In the genomic region with DNA sequence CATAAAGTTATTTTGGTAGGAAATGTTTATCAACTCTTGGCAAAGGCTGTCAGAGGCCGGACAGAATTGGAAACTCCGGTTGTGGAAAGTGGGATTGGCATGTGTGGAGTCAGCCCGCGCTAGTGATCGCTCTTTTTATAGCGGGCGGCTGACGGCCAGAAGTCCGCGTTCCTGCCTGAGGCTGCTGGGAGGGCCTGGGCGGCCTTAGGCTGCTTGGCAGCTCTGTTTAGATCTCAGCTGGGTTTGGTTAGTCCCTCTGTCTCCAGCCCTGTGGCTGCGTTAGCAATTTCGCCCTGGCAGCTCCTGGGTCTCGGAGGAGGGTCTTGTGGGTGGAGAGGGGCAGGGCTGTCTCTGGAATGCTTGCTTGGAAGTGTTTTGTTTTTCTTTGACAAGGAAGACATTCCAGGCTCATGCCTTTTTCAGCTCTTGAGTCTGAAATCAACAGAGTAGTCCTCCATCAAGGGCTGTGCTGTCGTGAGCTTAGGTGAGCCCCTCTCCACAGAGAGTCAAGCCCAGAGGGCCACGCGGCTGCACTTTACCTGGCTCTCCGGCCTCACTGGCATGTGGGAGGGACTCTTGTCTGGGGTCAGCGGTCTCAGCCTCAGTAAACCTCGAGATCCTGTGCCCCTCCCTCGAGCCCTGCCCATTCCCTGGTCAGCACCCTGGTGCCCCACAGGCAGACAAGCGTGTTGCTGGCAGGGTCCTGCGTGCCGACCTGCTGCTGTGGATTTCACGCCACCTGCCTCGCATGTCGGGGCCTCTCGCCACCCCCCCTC, we compare ENCODE assay signal across 10 cellular contexts. TPM values are rescaled to one million over a fixed set of nuclear protein-coding genes. Genes with fewer than 3 reads are reported as not detected.
A peak's percentile ranks its signal among the peaks of the same experiment; 100 is the strongest.
DNase-seq lines count a peak whose midpoint lies in the region; ATAC-seq and TF ChIP-seq lines count a peak whose summit lies in the region.
"Had no signal": no experiment of that assay in that cellular context is flagged by ENCODE, and none has a peak within 500 bp of the region (broad histone marks: within the 10 kb centered on the region; RNA-seq: fewer than 3 reads in every experiment).

No MANE protein-coding gene starts in this region.

- H3K27me3 Mint-ChIP-seq in CD14-positive monocyte (ENCODE audit: low read depth in 3 of 3) (peaks cover 0 to 4% (median 2%) of the 10 kb centered on the region in 3 donors), Caco-2 (ENCODE audit: insufficient read depth, unreplicated experiment) (no peaks in the 10 kb centered on the region)
- H3K27me3 Mint-ChIP-seq: IgD-negative memory B cell; stimulated activated naive CD8-positive, alpha-beta T cell treated with anti-CD3 and anti-CD28 coated beads, Interleukin-15, Interleukin-2, amounts not matched to agents 100 ng/mL and 50 ng/mL, for 24 hours had no signal

- H3K4me3 ChIP-seq in Caco-2 (ENCODE audit: low read depth, low read length) = no peak overlapping the region

- peaks cover 10% of the 10 kb centered on the region for H3K4me1 ChIP-seq in Caco-2

- peaks cover 24% of the 10 kb centered on the region for H3K4me1 Mint-ChIP-seq in CD14-positive monocyte
- H3K4me1 Mint-ChIP-seq in Caco-2 (ENCODE audit: low read depth, unreplicated experiment) = peaks cover 12% of the 10 kb centered on the region

- POLR2A ChIA-PET in Caco-2 (lab: Charles Lee) = no interaction called here

- CTCF ChIA-PET in Caco-2 (lab: Charles Lee) = no interaction called here

- H3K36me3 ChIP-seq in Caco-2 (ENCODE audit: control insufficient read depth, insufficient read depth, low read length) = no peaks in the 10 kb centered on the region; the same call in none of the 2 replicates

- DNase-seq in CD14-positive monocyte (ENCODE audit: low spot score) = no peak
- peak; percentile 68 for DNase-seq in brain pericyte (ENCODE audit: low read depth, low spot score)
- peak; percentile 40 for DNase-seq in inferior parietal cortex (ENCODE audit: extremely low spot score)
- DNase-seq in renal cortical epithelial cell (ENCODE audit: low read depth) = peak; percentile 25
- DNase-seq in Caco-2 = no peak
- no peak for DNase-seq in NCI-H2227 (lab: John Stamatoyannopoulos, UW; ENCODE audit: unreplicated experiment)

- no peaks in the 10 kb centered on the region for H3K9me3 ChIP-seq in Caco-2

- H3K36me3 Mint-ChIP-seq in CD14-positive monocyte (peaks cover 60 to 82% of the 10 kb centered on the region in 2 donors), Caco-2 (ENCODE audit: insufficient read depth, unreplicated experiment) (peaks cover 47% of the 10 kb centered on the region)

- no peak for ATAC-seq in GM19467 (IDR thresholded peaks at IDR 0.05; ENCODE audit: unreplicated experiment)
- no peak for ATAC-seq in HG02870 (IDR thresholded peaks at IDR 0.05; ENCODE audit: unreplicated experiment)

- TF ChIP-seq CTCF in CD14-positive monocyte (IDR thresholded peaks at IDR 0.05) (no peak), Caco-2 (IDR thresholded peaks at IDR 0.05; ENCODE audit: insufficient read depth in 1 of 2, low read depth in 1 of 2, low read length in 1 of 2, severe bottlenecking in 1 of 2, unreplicated experiment in 1 of 2) (no peak)

- H3K9me3 Mint-ChIP-seq in CD14-positive monocyte = peaks cover 0 to 3% (median 0%) of the 10 kb centered on the region in 7 donors
- H3K9me3 Mint-ChIP-seq in Caco-2 (ENCODE audit: unreplicated experiment) = no peaks in the 10 kb centered on the region
- H3K9me3 Mint-ChIP-seq: IgD-negative memory B cell; stimulated activated naive CD8-positive, alpha-beta T cell treated with anti-CD3 and anti-CD28 coated beads, Interleukin-15, Interleukin-2, amounts not matched to agents 100 ng/mL and 50 ng/mL, for 24 hours had no signal

- BruUV-seq in Caco-2 (replicated peaks; lab: Mats Ljungman, UMichigan) = no TSS peak

- intact Hi-C loops in CD14-positive monocyte (cut with micrococcal nuclease) (loop anchor here in 1 of 2 donors (5.0 kb wide), 1 partner anchor 34 kb away; the partner anchor contains the start of gene AP3D1), Caco-2 (cut with micrococcal nuclease; ENCODE audit: unreplicated experiment) (no loop called here)

- H3K27me3 ChIP-seq in Caco-2 (replicated peaks; ENCODE audit: control insufficient read depth, insufficient read depth, low read length) = no peaks in the 10 kb centered on the region

- H3K27ac Mint-ChIP-seq in CD14-positive monocyte = peak overlapping the region in 4 of 7 donors; percentile 35 to 92 (median 66)
- no peak overlapping the region for H3K27ac Mint-ChIP-seq in Caco-2 (ENCODE audit: unreplicated experiment)

- no peak overlapping the region for H3K4me3 Mint-ChIP-seq in CD14-positive monocyte
- H3K4me3 Mint-ChIP-seq in Caco-2 (ENCODE audit: unreplicated experiment) = no peak overlapping the region
- H3K4me3 Mint-ChIP-seq: stimulated activated naive CD8-positive, alpha-beta T cell treated with anti-CD3 and anti-CD28 coated beads, Interleukin-15, Interleukin-2, amounts not matched to agents 100 ng/mL and 50 ng/mL, for 24 hours had no signal

RNA-seq across cellular contexts. Expression of gene DOT1L, which starts 22.5 kb away (rescaled TPM):
- polyA plus RNA-seq in CD14-positive monocyte = under 1 TPM; 0.32 to 0.75 TPM
- total RNA-seq in renal cortical epithelial cell (1.9 and 8.4 TPM in 2 replicates), Caco-2 (2022) (51.8 and 55.6 TPM in 2 replicates)

RNA-seq across cellular contexts. Expression of gene AP3D1, which starts 34.9 kb away (rescaled TPM):
- 10 to 100 TPM in 1 of 2 donors, 1 to 10 TPM in 1; 9.6 to 12.4 TPM for polyA plus RNA-seq in CD14-positive monocyte
- total RNA-seq in renal cortical epithelial cell (111 and 175 TPM in 2 replicates), Caco-2 (2022) (150 and 151 TPM in 2 replicates)

RNA-seq across cellular contexts. Expression of gene PLEKHJ1, which starts 49.9 kb away (rescaled TPM):
- polyA plus RNA-seq in CD14-positive monocyte = 10 to 100 TPM; 62.1 to 69.0 TPM
- total RNA-seq in renal cortical epithelial cell = 68.1 and 121 TPM in 2 replicates
- 119 TPM in 2 replicates for total RNA-seq in Caco-2 (2022)

RNA-seq across cellular contexts. Expression of gene SF3A2, which starts 50.4 kb away (rescaled TPM):
- 10 to 100 TPM in 1 of 2 donors, 1 to 10 TPM in 1; 8.0 to 11.6 TPM for polyA plus RNA-seq in CD14-positive monocyte
- total RNA-seq in renal cortical epithelial cell (21.0 and 39.2 TPM in 2 replicates), Caco-2 (2022) (129 and 135 TPM in 2 replicates)

Comparison
In these comparisons a context has a peak if more than half of its experiments do, and no peak if none do; other contexts are left out.
1. DNase-seq: peak in brain pericyte (single experiment), inferior parietal cortex (single experiment) and renal cortical epithelial cell (single experiment); none in CD14-positive monocyte (single experiment), Caco-2 (0 of 2) and NCI-H2227 (single experiment).